Comparison of ENCODE assay signal across 1 cellular context in the genomic region with DNA sequence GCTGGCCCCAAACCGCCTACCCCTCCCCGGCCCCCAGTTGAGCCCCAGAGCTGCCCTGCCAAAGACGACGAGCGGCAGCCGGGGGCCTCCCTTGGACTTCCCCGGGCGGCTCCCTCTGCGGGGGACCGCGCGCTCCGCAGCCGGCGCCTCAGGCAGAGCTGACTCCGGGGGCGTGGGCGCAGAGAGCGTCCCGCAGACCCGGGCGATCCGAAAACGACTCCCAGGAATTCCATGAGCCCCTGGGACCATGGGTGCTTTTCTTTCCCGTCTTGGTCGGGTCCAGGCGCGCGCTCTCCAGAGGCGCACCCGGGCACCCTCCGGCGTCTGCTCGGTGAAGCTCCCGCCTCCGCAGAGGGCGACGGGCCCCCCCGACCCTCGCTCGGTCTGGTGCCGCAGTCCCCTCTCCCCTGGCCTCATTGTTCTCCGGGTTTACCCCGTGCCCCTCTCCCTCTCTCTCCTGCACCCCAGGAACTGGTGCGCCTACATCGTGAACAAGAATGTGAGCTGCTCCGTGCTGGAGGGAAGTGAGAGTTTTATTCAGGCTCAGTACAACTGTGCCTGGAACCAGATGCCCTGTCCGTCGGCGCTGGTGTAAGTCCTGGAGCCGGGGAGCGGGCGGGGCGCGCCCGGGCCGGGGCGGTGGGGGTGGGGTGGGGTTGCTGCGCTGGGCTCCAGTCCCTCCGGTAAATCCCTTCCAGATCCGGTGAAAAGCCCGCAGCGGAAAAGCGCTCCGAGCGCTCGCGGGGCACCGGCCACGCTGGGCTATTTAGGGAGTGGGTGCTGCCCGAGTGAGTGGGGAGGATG.
A peak's percentile ranks its signal among the peaks of the same experiment; 100 is the strongest.
TF ChIP-seq lines count a peak whose summit lies in the region.

No MANE protein-coding gene starts in this region.

TF ChIP-seq in HEK293, 187 proteins besides CTCF, POLR2A, EP300 and RAD21 (continued from another document):
- TF ChIP-seq, protein P1, sequence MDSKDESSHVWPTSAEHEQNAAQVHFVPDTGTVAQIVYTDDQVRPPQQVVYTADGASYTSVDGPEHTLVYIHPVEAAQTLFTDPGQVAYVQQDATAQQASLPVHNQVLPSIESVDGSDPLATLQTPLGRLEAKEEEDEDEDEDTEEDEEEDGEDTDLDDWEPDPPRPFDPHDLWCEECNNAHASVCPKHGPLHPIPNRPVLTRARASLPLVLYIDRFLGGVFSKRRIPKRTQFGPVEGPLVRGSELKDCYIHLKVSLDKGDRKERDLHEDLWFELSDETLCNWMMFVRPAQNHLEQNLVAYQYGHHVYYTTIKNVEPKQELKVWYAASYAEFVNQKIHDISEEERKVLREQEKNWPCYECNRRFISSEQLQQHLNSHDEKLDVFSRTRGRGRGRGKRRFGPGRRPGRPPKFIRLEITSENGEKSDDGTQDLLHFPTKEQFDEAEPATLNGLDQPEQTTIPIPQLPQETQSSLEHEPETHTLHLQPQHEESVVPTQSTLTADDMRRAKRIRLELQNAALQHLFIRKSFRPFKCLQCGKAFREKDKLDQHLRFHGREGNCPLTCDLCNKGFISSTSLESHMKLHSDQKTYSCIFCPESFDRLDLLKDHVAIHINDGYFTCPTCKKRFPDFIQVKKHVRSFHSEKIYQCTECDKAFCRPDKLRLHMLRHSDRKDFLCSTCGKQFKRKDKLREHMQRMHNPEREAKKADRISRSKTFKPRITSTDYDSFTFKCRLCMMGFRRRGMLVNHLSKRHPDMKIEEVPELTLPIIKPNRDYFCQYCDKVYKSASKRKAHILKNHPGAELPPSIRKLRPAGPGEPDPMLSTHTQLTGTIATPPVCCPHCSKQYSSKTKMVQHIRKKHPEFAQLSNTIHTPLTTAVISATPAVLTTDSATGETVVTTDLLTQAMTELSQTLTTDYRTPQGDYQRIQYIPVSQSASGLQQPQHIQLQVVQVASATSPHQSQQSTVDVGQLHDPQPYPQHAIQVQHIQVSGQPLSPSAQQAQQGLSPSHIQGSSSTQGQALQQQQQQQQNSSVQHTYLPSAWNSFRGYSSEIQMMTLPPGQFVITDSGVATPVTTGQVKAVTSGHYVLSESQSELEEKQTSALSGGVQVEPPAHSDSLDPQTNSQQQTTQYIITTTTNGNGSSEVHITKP (tag by site-specific recombination; IDR thresholded peaks at IDR 0.05): peak; percentile 74
- TF ChIP-seq ZFHX2 (tag by site-specific recombination; conservative IDR thresholded peaks at IDR 0.05): peak; percentile 75
- no peak for TF ChIP-seq ZNF658 (tag by site-specific recombination; IDR thresholded peaks at IDR 0.05)
- TF ChIP-seq ZNF501 (tag by site-specific recombination; IDR thresholded peaks at IDR 0.05): peak; percentile 59; the same call in 1 of the 2 replicates
- TF ChIP-seq, protein P2, sequence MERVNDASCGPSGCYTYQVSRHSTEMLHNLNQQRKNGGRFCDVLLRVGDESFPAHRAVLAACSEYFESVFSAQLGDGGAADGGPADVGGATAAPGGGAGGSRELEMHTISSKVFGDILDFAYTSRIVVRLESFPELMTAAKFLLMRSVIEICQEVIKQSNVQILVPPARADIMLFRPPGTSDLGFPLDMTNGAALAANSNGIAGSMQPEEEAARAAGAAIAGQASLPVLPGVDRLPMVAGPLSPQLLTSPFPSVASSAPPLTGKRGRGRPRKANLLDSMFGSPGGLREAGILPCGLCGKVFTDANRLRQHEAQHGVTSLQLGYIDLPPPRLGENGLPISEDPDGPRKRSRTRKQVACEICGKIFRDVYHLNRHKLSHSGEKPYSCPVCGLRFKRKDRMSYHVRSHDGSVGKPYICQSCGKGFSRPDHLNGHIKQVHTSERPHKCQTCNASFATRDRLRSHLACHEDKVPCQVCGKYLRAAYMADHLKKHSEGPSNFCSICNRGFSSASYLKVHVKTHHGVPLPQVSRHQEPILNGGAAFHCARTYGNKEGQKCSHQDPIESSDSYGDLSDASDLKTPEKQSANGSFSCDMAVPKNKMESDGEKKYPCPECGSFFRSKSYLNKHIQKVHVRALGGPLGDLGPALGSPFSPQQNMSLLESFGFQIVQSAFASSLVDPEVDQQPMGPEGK (tag by site-specific recombination; IDR thresholded peaks at IDR 0.05): peak; percentile 65; the same call in 1 of the 2 replicates
- 0 out of 2 replicates have a peak, but pooled peaks have one; percentile 12 for TF ChIP-seq IKZF3 (tag by site-specific recombination; IDR thresholded peaks at IDR 0.05)
- TF ChIP-seq HOXC10 (CRISPR knock-in tag; IDR thresholded peaks at IDR 0.05): no peak
- peak; percentile 18; the same call in 1 of the 2 replicates for TF ChIP-seq KLF9 (tag by site-specific recombination; IDR thresholded peaks at IDR 0.05; ENCODE audit: low read depth)
- no peak for TF ChIP-seq ZNF560 (tag by site-specific recombination; IDR thresholded peaks at IDR 0.05; ENCODE audit: borderline replicate concordance)
- peak; percentile 37; the same call in 1 of the 2 replicates for TF ChIP-seq ZNF777 (tag by site-specific recombination; IDR thresholded peaks at IDR 0.05; ENCODE audit: borderline replicate concordance)
- TF ChIP-seq GLIS2 (tag by site-specific recombination; IDR thresholded peaks at IDR 0.05): peak; percentile 93
- peak; percentile 82 for TF ChIP-seq ZBTB20 (tag by site-specific recombination; IDR thresholded peaks at IDR 0.05)
- TF ChIP-seq ZBTB8A (tag by site-specific recombination; IDR thresholded peaks at IDR 0.05): 0 out of 2 replicates have a peak, but pooled peaks have one; percentile 25
- TF ChIP-seq ZNF423 (tag by site-specific recombination; IDR thresholded peaks at IDR 0.05): peak; percentile 67; the same call in 1 of the 2 replicates
- no peak for TF ChIP-seq GFI1B (tag by site-specific recombination; IDR thresholded peaks at IDR 0.05)
- TF ChIP-seq, protein P3, sequence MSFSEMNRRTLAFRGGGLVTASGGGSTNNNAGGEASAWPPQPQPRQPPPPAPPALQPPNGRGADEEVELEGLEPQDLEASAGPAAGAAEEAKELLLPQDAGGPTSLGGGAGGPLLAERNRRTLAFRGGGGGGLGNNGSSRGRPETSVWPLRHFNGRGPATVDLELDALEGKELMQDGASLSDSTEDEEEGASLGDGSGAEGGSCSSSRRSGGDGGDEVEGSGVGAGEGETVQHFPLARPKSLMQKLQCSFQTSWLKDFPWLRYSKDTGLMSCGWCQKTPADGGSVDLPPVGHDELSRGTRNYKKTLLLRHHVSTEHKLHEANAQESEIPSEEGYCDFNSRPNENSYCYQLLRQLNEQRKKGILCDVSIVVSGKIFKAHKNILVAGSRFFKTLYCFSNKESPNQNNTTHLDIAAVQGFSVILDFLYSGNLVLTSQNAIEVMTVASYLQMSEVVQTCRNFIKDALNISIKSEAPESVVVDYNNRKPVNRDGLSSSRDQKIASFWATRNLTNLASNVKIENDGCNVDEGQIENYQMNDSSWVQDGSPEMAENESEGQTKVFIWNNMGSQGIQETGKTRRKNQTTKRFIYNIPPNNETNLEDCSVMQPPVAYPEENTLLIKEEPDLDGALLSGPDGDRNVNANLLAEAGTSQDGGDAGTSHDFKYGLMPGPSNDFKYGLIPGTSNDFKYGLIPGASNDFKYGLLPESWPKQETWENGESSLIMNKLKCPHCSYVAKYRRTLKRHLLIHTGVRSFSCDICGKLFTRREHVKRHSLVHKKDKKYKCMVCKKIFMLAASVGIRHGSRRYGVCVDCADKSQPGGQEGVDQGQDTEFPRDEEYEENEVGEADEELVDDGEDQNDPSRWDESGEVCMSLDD (tag by site-specific recombination; IDR thresholded peaks at IDR 0.05): peak; percentile 74
- no peak for TF ChIP-seq ZNF24 (tag by site-specific recombination; IDR thresholded peaks at IDR 0.05)
- no peak for TF ChIP-seq ZNF140 (tag by site-specific recombination; IDR thresholded peaks at IDR 0.05)
- peak; percentile 94 for TF ChIP-seq GLIS1 (tag by site-specific recombination; IDR thresholded peaks at IDR 0.05)
- TF ChIP-seq, protein P4, sequence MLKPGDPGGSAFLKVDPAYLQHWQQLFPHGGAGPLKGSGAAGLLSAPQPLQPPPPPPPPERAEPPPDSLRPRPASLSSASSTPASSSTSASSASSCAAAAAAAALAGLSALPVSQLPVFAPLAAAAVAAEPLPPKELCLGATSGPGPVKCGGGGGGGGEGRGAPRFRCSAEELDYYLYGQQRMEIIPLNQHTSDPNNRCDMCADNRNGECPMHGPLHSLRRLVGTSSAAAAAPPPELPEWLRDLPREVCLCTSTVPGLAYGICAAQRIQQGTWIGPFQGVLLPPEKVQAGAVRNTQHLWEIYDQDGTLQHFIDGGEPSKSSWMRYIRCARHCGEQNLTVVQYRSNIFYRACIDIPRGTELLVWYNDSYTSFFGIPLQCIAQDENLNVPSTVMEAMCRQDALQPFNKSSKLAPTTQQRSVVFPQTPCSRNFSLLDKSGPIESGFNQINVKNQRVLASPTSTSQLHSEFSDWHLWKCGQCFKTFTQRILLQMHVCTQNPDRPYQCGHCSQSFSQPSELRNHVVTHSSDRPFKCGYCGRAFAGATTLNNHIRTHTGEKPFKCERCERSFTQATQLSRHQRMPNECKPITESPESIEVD (tag by site-specific recombination; IDR thresholded peaks at IDR 0.05): no peak
- peak; percentile 92 for TF ChIP-seq ZNF335 (tag by site-specific recombination; conservative IDR thresholded peaks at IDR 0.05)
- TF ChIP-seq, protein P5, sequence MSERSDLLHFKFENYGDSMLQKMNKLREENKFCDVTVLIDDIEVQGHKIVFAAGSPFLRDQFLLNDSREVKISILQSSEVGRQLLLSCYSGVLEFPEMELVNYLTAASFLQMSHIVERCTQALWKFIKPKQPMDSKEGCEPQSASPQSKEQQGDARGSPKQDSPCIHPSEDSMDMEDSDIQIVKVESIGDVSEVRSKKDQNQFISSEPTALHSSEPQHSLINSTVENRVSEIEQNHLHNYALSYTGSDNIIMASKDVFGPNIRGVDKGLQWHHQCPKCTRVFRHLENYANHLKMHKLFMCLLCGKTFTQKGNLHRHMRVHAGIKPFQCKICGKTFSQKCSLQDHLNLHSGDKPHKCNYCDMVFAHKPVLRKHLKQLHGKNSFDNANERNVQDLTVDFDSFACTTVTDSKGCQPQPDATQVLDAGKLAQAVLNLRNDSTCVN (tag by site-specific recombination; optimal IDR thresholded peaks at IDR 0.05): peak; percentile 56
- TF ChIP-seq ZBTB48 (tag by site-specific recombination; IDR thresholded peaks at IDR 0.05): 0 out of 2 replicates have a peak, but pooled peaks have one; percentile 12
- TF ChIP-seq, protein P6, sequence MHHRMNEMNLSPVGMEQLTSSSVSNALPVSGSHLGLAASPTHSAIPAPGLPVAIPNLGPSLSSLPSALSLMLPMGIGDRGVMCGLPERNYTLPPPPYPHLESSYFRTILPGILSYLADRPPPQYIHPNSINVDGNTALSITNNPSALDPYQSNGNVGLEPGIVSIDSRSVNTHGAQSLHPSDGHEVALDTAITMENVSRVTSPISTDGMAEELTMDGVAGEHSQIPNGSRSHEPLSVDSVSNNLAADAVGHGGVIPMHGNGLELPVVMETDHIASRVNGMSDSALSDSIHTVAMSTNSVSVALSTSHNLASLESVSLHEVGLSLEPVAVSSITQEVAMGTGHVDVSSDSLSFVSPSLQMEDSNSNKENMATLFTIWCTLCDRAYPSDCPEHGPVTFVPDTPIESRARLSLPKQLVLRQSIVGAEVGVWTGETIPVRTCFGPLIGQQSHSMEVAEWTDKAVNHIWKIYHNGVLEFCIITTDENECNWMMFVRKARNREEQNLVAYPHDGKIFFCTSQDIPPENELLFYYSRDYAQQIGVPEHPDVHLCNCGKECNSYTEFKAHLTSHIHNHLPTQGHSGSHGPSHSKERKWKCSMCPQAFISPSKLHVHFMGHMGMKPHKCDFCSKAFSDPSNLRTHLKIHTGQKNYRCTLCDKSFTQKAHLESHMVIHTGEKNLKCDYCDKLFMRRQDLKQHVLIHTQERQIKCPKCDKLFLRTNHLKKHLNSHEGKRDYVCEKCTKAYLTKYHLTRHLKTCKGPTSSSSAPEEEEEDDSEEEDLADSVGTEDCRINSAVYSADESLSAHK (tag by site-specific recombination; IDR thresholded peaks at IDR 0.05): no peak
- TF ChIP-seq ZNF654 (tag by site-specific recombination; IDR thresholded peaks at IDR 0.05; ENCODE audit: low read depth): no peak
- 0 out of 2 replicates have a peak, but pooled peaks have one; percentile 9 for TF ChIP-seq SP7 (tag by site-specific recombination; IDR thresholded peaks at IDR 0.05)
- TF ChIP-seq ZNF626 (tag by site-specific recombination; IDR thresholded peaks at IDR 0.05): no peak
- TF ChIP-seq ZNF19 (tag by site-specific recombination; IDR thresholded peaks at IDR 0.05; ENCODE audit: low read depth): no peak
- peak; percentile 13; the same call in 1 of the 2 replicates for TF ChIP-seq ZXDB (tag by site-specific recombination; IDR thresholded peaks at IDR 0.05)
- TF ChIP-seq ZNF138 (tag by site-specific recombination; IDR thresholded peaks at IDR 0.05; ENCODE audit: borderline replicate concordance): no peak
- no peak for TF ChIP-seq PRDM1 (tag by site-specific recombination; IDR thresholded peaks at IDR 0.05)
- TF ChIP-seq, protein P7, sequence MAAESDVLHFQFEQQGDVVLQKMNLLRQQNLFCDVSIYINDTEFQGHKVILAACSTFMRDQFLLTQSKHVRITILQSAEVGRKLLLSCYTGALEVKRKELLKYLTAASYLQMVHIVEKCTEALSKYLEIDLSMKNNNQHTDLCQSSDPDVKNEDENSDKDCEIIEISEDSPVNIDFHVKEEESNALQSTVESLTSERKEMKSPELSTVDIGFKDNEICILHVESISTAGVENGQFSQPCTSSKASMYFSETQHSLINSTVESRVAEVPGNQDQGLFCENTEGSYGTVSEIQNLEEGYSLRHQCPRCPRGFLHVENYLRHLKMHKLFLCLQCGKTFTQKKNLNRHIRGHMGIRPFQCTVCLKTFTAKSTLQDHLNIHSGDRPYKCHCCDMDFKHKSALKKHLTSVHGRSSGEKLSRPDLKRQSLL (tag by site-specific recombination; IDR thresholded peaks at IDR 0.05): no peak
- TF ChIP-seq ZIC2 (tag by site-specific recombination; IDR thresholded peaks at IDR 0.05): peak; percentile 72
- TF ChIP-seq ZNF48 (tag by site-specific recombination; IDR thresholded peaks at IDR 0.05): no peak
- TF ChIP-seq ZBTB17 (tag by site-specific recombination; IDR thresholded peaks at IDR 0.05): 0 out of 2 replicates have a peak, but pooled peaks have one; percentile 18
- peak; percentile 34; the same call in 1 of the 2 replicates for TF ChIP-seq ZEB2 (tag by site-specific recombination; IDR thresholded peaks at IDR 0.05)
- TF ChIP-seq HOXA7 (CRISPR knock-in tag; IDR thresholded peaks at IDR 0.05; ENCODE audit: borderline replicate concordance): no peak
- TF ChIP-seq, protein P8, sequence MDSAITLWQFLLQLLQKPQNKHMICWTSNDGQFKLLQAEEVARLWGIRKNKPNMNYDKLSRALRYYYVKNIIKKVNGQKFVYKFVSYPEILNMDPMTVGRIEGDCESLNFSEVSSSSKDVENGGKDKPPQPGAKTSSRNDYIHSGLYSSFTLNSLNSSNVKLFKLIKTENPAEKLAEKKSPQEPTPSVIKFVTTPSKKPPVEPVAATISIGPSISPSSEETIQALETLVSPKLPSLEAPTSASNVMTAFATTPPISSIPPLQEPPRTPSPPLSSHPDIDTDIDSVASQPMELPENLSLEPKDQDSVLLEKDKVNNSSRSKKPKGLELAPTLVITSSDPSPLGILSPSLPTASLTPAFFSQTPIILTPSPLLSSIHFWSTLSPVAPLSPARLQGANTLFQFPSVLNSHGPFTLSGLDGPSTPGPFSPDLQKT (IDR thresholded peaks at IDR 0.05; ENCODE audit: borderline replicate concordance, low read depth, low read length): no peak
- no peak for TF ChIP-seq SCRT2 (tag by site-specific recombination; IDR thresholded peaks at IDR 0.05)
